Comparison of ENCODE assay signal across 8 cellular contexts in the genomic region with DNA sequence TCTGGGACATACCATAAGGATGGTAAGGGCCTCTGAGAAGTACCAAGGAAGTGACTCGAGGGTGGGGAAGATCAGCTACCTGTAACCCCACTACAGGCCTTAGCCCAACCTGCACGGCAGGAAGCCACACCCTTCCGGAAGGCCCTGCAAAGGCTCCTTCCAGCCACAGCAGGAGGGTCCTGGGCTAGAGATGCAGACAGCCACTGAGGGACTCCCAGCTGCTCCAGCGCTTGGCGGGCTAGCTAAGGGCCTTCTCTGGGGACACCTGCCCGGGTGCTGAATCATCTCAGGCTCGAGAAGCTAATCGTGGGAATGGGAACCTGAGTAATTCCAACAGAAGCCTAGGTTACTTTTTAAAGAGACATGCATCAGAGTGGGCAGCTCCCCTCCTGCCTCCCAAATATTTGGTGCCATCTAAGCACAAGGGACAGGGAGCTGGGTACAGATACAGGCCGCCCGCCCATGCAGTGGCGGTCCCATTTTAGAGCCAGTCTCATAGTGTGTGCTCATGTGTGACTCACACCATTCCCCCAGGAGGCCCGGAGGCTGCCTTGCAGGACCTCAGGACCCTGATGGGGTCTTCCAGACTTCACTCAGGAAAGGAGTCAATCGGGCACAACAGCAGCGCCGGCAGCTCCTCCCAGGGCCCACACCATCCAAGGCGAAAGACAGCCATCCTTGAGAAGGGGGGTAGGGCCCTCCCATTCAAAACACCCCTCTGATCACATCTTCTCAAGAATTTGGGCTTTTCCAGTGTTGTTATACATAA. TPM values are rescaled to one million over a fixed set of nuclear protein-coding genes. Genes with fewer than 3 reads are reported as not detected.
DNase-seq lines count a peak whose midpoint lies in the region; ATAC-seq and TF ChIP-seq lines count a peak whose summit lies in the region.

No MANE protein-coding gene starts in this region.

- peaks cover 4 to 57% (median 11%) of the 10 kb centered on the region in 3 donors for H3K36me3 Mint-ChIP-seq in naive thymus-derived CD8-positive, alpha-beta T cell

- ATAC-seq in naive thymus-derived CD8-positive, alpha-beta T cell, result peak; percentile 50
- ATAC-seq in GM21367 (IDR thresholded peaks at IDR 0.05; ENCODE audit: unreplicated experiment), result no peak

- no peaks in the 10 kb centered on the region for H3K9me3 Mint-ChIP-seq in naive thymus-derived CD8-positive, alpha-beta T cell

- CTCF ChIA-PET in AG04450 (lab: Charles Lee), result interaction anchor here (0.6 to 1.3 kb wide), 3 partner anchors 100 to 148 kb away, joined by 3 to 4 read pairs (median 4); no protein-coding TSS in a partner anchor
- CTCF ChIA-PET in GM10248 (lab: Yijun Ruan, JAX), result interaction anchor here (0.7 to 4.4 kb wide), 9 partner anchors 8 to 91 kb away, joined by 3 to 19 read pairs (median 3); partner anchors contain the start of gene MYH9

- H3K27ac Mint-ChIP-seq in naive thymus-derived CD8-positive, alpha-beta T cell, result peak overlapping the region; percentile 90 to 99 (median 99)

- H3K36me3 ChIP-seq in brain microvascular endothelial cell (replicated peaks), result peaks cover 82% of the 10 kb centered on the region

- peaks cover 29 to 96% (median 88%) of the 10 kb centered on the region in 4 donors for H3K4me1 Mint-ChIP-seq in naive thymus-derived CD8-positive, alpha-beta T cell

- no peaks in the 10 kb centered on the region for H3K27me3 ChIP-seq in AG04450 (ENCODE audit: control insufficient read depth, insufficient read depth, low read length)
- no peaks in the 10 kb centered on the region for H3K27me3 ChIP-seq in brain microvascular endothelial cell (replicated peaks)

- peak overlapping the region; percentile 77 for H3K27ac ChIP-seq in AG04450 (ENCODE audit: low read depth, low read length)
- peak overlapping the region; percentile 59 for H3K27ac ChIP-seq in brain microvascular endothelial cell

- peak overlapping the region; percentile 74 to 96 (median 84) for H3K4me3 Mint-ChIP-seq in naive thymus-derived CD8-positive, alpha-beta T cell

- H3K4me3 ChIP-seq in AG04450 (ENCODE audit: low read depth, low read length) (peak overlapping the region; percentile 10), brain microvascular endothelial cell (ENCODE audit: low read depth, low read length) (no peak overlapping the region)

- DNase-seq in AG04450 (ENCODE audit: low read depth, low spot score) (no peak), M059J (ENCODE audit: low read depth) (peak; percentile 55), brain microvascular endothelial cell (no peak), T1000 (lab: John Stamatoyannopoulos, UW) (no peak), GM10248 (ENCODE audit: extremely low spot score) (no peak), DMS114 treated with DMSO at 0.1 percent for 48 hours (lab: John Stamatoyannopoulos, UW; ENCODE audit: unreplicated experiment) (no peak)
- peak in 9 of 10 donors; percentile 44 to 83 (median 58) for DNase-seq in naive thymus-derived CD8-positive, alpha-beta T cell

- H3K27me3 Mint-ChIP-seq in naive thymus-derived CD8-positive, alpha-beta T cell, result no peaks in the 10 kb centered on the region

- POLR2A ChIA-PET in AG04450 (lab: Yijun Ruan, JAX) (interaction anchor here (1.3 to 3.6 kb wide), 4 partner anchors 8 to 91 kb away, joined by 3 to 30 read pairs (median 14); partner anchors contain the start of gene MYH9), GM10248 (lab: Yijun Ruan, JAX) (interaction anchor here (0.8 to 4.3 kb wide), 2 partner anchors 15 to 20 kb away, joined by 3 to 15 read pairs; no protein-coding TSS in a partner anchor)
- POLR2A ChIA-PET in naive thymus-derived CD8-positive, alpha-beta T cell (lab: Charles Lee), result interaction anchor here (0.6 to 51.6 kb wide), 12 partner anchors 12 to 127 kb away, joined by 3 to 2215 read pairs (median 6); partner anchors contain the start of genes MYH9 and TXN2

- H3K9me3 ChIP-seq in AG04450 (ENCODE audit: control insufficient read depth, insufficient read depth, low read length), result no peaks in the 10 kb centered on the region

- in situ Hi-C loops in brain microvascular endothelial cell (cut with HindIII; ENCODE audit: low pct_ligation_motif_present, low sequenced_read_pairs), result no loop called here

- TF ChIP-seq CTCF in AG04450 (IDR thresholded peaks at IDR 0.05; ENCODE audit: low read depth, low read length) (no peak), brain microvascular endothelial cell (IDR thresholded peaks at IDR 0.05; ENCODE audit: low read depth, low read length, missing control alignments) (no peak), GM10248 (IDR thresholded peaks at IDR 0.05; ENCODE audit: control extremely low read depth, extremely low read depth, low read depth, missing control alignments) (no peak)

RNA-seq across cellular contexts. Expression of gene MYH9, which starts 8.0 kb away (rescaled TPM):
- 338 and 432 TPM in 2 replicates for polyA plus RNA-seq in AG04450 (2011; rRNA removed)
- polyA minus RNA-seq in AG04450 (2011; rRNA and poly(A)+ RNA removed), result 1,487 and 1,729 TPM in 2 replicates
- 151 and 320 TPM in 2 replicates for total RNA-seq in M059J (2014; rRNA removed; shearing (Covaris generic))
- 100 to 1,000 TPM; 711 to 718 TPM for total RNA-seq in naive thymus-derived CD8-positive, alpha-beta T cell
- 100 to 1,000 TPM in 2 of 3 donors, 10 to 100 TPM in 1; 51.2 to 389 (median 105) TPM for polyA plus RNA-seq in naive thymus-derived CD8-positive, alpha-beta T cell

Comparison
In these comparisons a context has a peak if more than half of its experiments do, and no peak if none do; other contexts are left out.
1. DNase-seq: peak in M059J (single experiment) and naive thymus-derived CD8-positive, alpha-beta T cell (9 of 10); none in AG04450 (single experiment), brain microvascular endothelial cell (single experiment), T1000 (single experiment), GM10248 (single experiment) and DMS114 treated with DMSO at 0.1 percent for 48 hours (single experiment).